1 cellular context compared by ENCODE assay signal in genomic region chr6:149028767-149029405, GRCh38.
A peak's percentile ranks its signal among the peaks of the same experiment; 100 is the strongest.
TF ChIP-seq lines count a peak whose summit lies in the region.

No MANE protein-coding gene starts in this region.

TF ChIP-seq in GM12878, 131 proteins besides CTCF, POLR2A, EP300 and RAD21 (continued from another document):
- TF ChIP-seq PAX8 (IDR thresholded peaks at IDR 0.05) (no peak), SMC3 (IDR thresholded peaks at IDR 0.05; ENCODE audit: borderline replicate concordance, low read length) (peak; percentile 91), RCOR1 (conservative IDR thresholded peaks at IDR 0.05; ENCODE audit: low read depth, low read length) (no peak), MXI1 (IDR thresholded peaks at IDR 0.05; ENCODE audit: low read depth, low read length) (no peak), SPI1 (IDR thresholded peaks at IDR 0.05; ENCODE audit: borderline replicate concordance, insufficient read depth, low read depth, low read length) (no peak), TAF1 (IDR thresholded peaks at IDR 0.05; ENCODE audit: borderline replicate concordance, low read depth, low read length) (no peak), CREM (IDR thresholded peaks at IDR 0.05; ENCODE audit: low read depth) (no peak), TBL1XR1 (IDR thresholded peaks at IDR 0.05; ENCODE audit: low read depth, low read length) (no peak), IRF5 (IDR thresholded peaks at IDR 0.05; ENCODE audit: borderline replicate concordance) (no peak), ZNF622 (IDR thresholded peaks at IDR 0.05) (no peak), ZBED1 (IDR thresholded peaks at IDR 0.05; ENCODE audit: borderline replicate concordance) (no peak), SMAD1 (IDR thresholded peaks at IDR 0.05; ENCODE audit: low read depth, partially characterized antibody) (no peak), YY1 (IDR thresholded peaks at IDR 0.05; ENCODE audit: low read depth, low read length) (0 out of 2 replicates have a peak, but pooled peaks have one; percentile 24), ATF3 (IDR thresholded peaks at IDR 0.05; ENCODE audit: borderline replicate concordance, extremely low read depth, low read depth, low read length) (no peak), ATF2 (IDR thresholded peaks at IDR 0.05; ENCODE audit: low read length) (0 out of 2 replicates have a peak, but pooled peaks have one; percentile 44), MLLT1 (IDR thresholded peaks at IDR 0.05) (peak; percentile 38; the same call in 1 of the 2 replicates), RELA (IDR thresholded peaks at IDR 0.05; ENCODE audit: borderline replicate concordance, partially characterized antibody) (no peak), RAD51 (IDR thresholded peaks at IDR 0.05) (no peak), CBFB (IDR thresholded peaks at IDR 0.05; ENCODE audit: low read depth) (no peak), RELB (IDR thresholded peaks at IDR 0.05; ENCODE audit: low read depth) (peak; percentile 9; the same call in 1 of the 2 replicates), ZBTB11 (CRISPR knock-in tag; IDR thresholded peaks at IDR 0.05) (no peak), ZNF384 (IDR thresholded peaks at IDR 0.05; ENCODE audit: borderline replicate concordance, low read depth, low read length) (no peak), ZNF217 (IDR thresholded peaks at IDR 0.05) (no peak), LARP7 (IDR thresholded peaks at IDR 0.05) (no peak), BRCA1 (IDR thresholded peaks at IDR 0.05; ENCODE audit: low read depth, low read length) (no peak), NFIC (IDR thresholded peaks at IDR 0.05; ENCODE audit: low read depth, low read length) (no peak), ASH2L (IDR thresholded peaks at IDR 0.05; ENCODE audit: borderline replicate concordance, low read depth) (no peak), MYB (IDR thresholded peaks at IDR 0.05; ENCODE audit: borderline replicate concordance, low read depth, low read length) (no peak), BHLHE40 (IDR thresholded peaks at IDR 0.05; ENCODE audit: borderline replicate concordance in 1 of 2, low read depth in 2 of 2, low read length in 1 of 2) (no peak)
